8 cellular contexts compared by ENCODE assay signal in the genomic region with DNA sequence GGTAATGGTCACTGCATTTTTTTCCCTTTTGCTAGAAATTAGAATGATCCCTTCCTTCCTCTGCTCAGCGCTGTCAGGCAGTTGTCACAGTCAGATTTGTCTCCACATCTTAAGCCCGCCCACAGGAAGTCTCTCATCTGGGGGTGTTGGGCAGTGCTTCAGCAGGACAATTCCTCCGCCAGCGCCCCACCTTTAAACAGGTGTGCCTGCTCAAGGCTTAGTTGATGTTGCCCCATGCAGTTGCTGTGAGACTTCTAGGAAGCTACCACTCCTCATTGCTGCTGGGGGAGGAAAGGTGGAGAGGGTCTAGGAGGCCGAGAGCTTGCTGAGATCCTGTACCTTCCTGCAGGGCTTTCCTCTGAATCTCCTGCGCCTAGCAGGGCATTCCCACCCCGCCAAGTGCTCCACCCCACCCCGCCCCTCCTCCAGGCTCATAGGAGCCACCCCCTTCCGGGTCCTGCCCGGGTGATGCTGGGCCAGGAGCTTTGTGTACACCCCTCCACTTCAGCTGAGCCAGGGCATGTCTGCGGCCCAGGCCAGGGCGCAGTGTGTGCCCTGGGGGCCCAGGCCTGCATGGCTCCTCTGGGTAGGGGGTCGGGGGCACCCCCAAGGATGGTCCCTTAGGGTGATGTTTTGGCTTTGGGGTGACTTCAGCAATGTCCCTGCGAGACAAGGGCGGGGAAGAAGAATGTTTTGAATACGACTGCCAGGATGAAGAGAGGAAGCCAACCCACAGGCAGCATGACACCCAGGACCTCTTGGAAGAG.
A peak's percentile ranks its signal among the peaks of the same experiment; 100 is the strongest.
DNase-seq lines count a peak whose midpoint lies in the region; ATAC-seq, FAIRE-seq and TF ChIP-seq lines count a peak whose summit lies in the region.

No MANE protein-coding gene starts in this region.

- peak overlapping the region; percentile 70 for H3K9ac ChIP-seq in HepG2 (ENCODE audit: insufficient read depth, low read depth, low read length)

- no peak for TF ChIP-seq EP300 in HepG2 (IDR thresholded peaks at IDR 0.05; ENCODE audit: low read depth in 2 of 2, low read length in 2 of 2)
- no peak for TF ChIP-seq EP300 in HepG2 (CRISPR knock-in tag; IDR thresholded peaks at IDR 0.05; ENCODE audit: borderline replicate concordance)

- CTCF ChIA-PET in HepG2 (lab: Yijun Ruan, JAX; ENCODE audit: low intra/inter-chr PET ratio, low total read pairs): no interaction called here

- TF ChIP-seq POLR2A in HepG2 (IDR thresholded peaks at IDR 0.05; ENCODE audit: insufficient read depth in 1 of 2, low read depth in 2 of 2, low read length in 2 of 2) (peak; percentile 33 to 64; a peak in 3 of 4 replicates), testis (IDR thresholded peaks at IDR 0.05) (no peak)

- H3K79me2 ChIP-seq in HepG2 (ENCODE audit: insufficient read depth, low read length): peaks cover 45% of the 10 kb centered on the region

- TF ChIP-seq RAD21 in HepG2 (CRISPR knock-in tag; IDR thresholded peaks at IDR 0.05): no peak

- peak overlapping the region; percentile 50 for H2AFZ ChIP-seq in HepG2 (ENCODE audit: low read length)

- peak; percentile 42 for FAIRE-seq in HepG2 (lab: Jason Lieb, UNC)

- 1% methylated on average over 7 of the region's 16 CpGs for WGBS in HepG2 (ENCODE audit: low lambda C conversion rate)
- 59 to 67% methylated on average over 13 to 16 of the region's 16 CpGs for whole genome bisulfite sequencing in testis, 2 donors

- DNase-seq in SHP77 (lab: John Stamatoyannopoulos, UW) (peak; percentile 61 to 69), SHP77 treated with DMSO at 0.1 percent for 48 hours (lab: John Stamatoyannopoulos, UW) (no peak), RPMI7951 (ENCODE audit: low read depth) (peak; percentile 40), cardiac fibroblast (ENCODE audit: low read depth in 2 of 2) (peak; percentile 29 to 35), HepG2 (ENCODE audit: low spot score) (peak; percentile 77), testis (peak; percentile 65), inferior parietal cortex (ENCODE audit: extremely low spot score) (no peak)

- H3K9me3 ChIP-seq in HepG2 (ENCODE audit: low read length) (no peaks in the 10 kb centered on the region), testis (no peaks in the 10 kb centered on the region)

- intact Hi-C loops in HepG2 (cut with micrococcal nuclease; ENCODE audit: unreplicated experiment) (loop anchor here (2.0 to 5.0 kb wide), 2 partner anchors 19 to 43 kb away; no protein-coding TSS in a partner anchor), testis (cut with DNase I; ENCODE audit: low total_unique reads) (no loop called here)

- in situ Hi-C loops in HepG2 (cut with HindIII; ENCODE audit: extremely low pct_ligation_motif_present, low pct_unique_long_range_greater_than_20kb): loop anchor here (5.0 kb wide), 1 partner anchor 38 kb away; no protein-coding TSS in a partner anchor

- peak overlapping the region; percentile 92 for H3K4me2 ChIP-seq in HepG2 (ENCODE audit: low read depth, low read length)

- no TSS peak for BruUV-seq in HepG2 (replicated peaks; lab: Mats Ljungman, UMichigan)

- H3K4me1 ChIP-seq in HepG2 (ENCODE audit: insufficient read depth, low read length) (peaks cover 55% of the 10 kb centered on the region), testis (peaks cover 26% of the 10 kb centered on the region)

- TF ChIP-seq CTCF in cardiac fibroblast (IDR thresholded peaks at IDR 0.05; ENCODE audit: low read depth, low read length) (no peak), HepG2 (CRISPR knock-in tag; IDR thresholded peaks at IDR 0.05) (no peak), testis (IDR thresholded peaks at IDR 0.05) (no peak)

- ATAC-seq in HG03064 (IDR thresholded peaks at IDR 0.05; ENCODE audit: low read depth, unreplicated experiment) (peak; percentile 82), HepG2 (peak; percentile 98)

- H3K27me3 ChIP-seq in HepG2 (ENCODE audit: control insufficient read depth in 1 of 2, insufficient read depth in 2 of 2, low read length in 2 of 2) (no peaks in the 10 kb centered on the region; a peak in 1 of 5 replicates), testis (no peaks in the 10 kb centered on the region)

- H3K36me3 ChIP-seq in HepG2 (replicated peaks in 1 of 2; ENCODE audit: control insufficient read depth in 1 of 2, insufficient read depth in 2 of 2, low read length in 2 of 2): no peaks in the 10 kb centered on the region; a peak in 1 of 5 replicates
- H3K36me3 ChIP-seq in testis (ENCODE audit: low read depth, missing control alignments): no peaks in the 10 kb centered on the region

- no peaks in the 10 kb centered on the region for H4K20me1 ChIP-seq in HepG2 (ENCODE audit: insufficient read depth, low read length)

- H3K27ac ChIP-seq in HepG2 (ENCODE audit: extremely low read length, insufficient read depth, low read length) (peak overlapping the region; percentile 70), testis (peak overlapping the region; percentile 23 to 42)

- POLR2A ChIA-PET in HepG2 (lab: Yijun Ruan, JAX): interaction anchor here (0.6 to 3.4 kb wide), 13 partner anchors 9 to 198 kb away, joined by 3 to 80 read pairs (median 5); partner anchors contain the start of gene ULK4

- H3K4me3 ChIP-seq in cardiac fibroblast (replicated peaks in 1 of 2; ENCODE audit: low read depth in 2 of 2, low read length in 2 of 2) (peak overlapping the region; percentile 13 to 38), HepG2 (replicated peaks in 1 of 3; ENCODE audit: insufficient read depth in 1 of 3, low read depth in 2 of 3, low read length in 3 of 3) (peak overlapping the region; percentile 57 to 81 (median 65)), testis (no peak overlapping the region)

TF ChIP-seq in HepG2, 621 proteins besides CTCF, POLR2A, EP300 and RAD21 (continues in another document):
- TF ChIP-seq GFI1 (CRISPR knock-in tag; IDR thresholded peaks at IDR 0.05; ENCODE audit: borderline replicate concordance) (0 out of 2 replicates have a peak, but pooled peaks have one; percentile 18), BHLHE40 (IDR thresholded peaks at IDR 0.05; ENCODE audit: low read length) (peak; percentile 8; the same call in 1 of the 2 replicates), ETV5 (CRISPR knock-in tag; IDR thresholded peaks at IDR 0.05; ENCODE audit: borderline replicate concordance) (peak; percentile 43; the same call in 1 of the 2 replicates), HOXA5 (CRISPR knock-in tag; IDR thresholded peaks at IDR 0.05) (0 out of 2 replicates have a peak, but pooled peaks have one; percentile 37), ZNF839 (CRISPR knock-in tag; IDR thresholded peaks at IDR 0.05; ENCODE audit: borderline replicate concordance) (0 out of 2 replicates have a peak, but pooled peaks have one; percentile 64), ZSCAN21 (CRISPR knock-in tag; IDR thresholded peaks at IDR 0.05; ENCODE audit: borderline replicate concordance) (peak; percentile 68; the same call in 1 of the 2 replicates), NFKB2 (CRISPR knock-in tag; IDR thresholded peaks at IDR 0.05; ENCODE audit: borderline replicate concordance) (peak; percentile 36; the same call in 1 of the 2 replicates), FOXA1 (IDR thresholded peaks at IDR 0.05) (no peak), FOXA1 (CRISPR knock-in tag; IDR thresholded peaks at IDR 0.05) (peak; percentile 79)
- TF ChIP-seq, protein P1, sequence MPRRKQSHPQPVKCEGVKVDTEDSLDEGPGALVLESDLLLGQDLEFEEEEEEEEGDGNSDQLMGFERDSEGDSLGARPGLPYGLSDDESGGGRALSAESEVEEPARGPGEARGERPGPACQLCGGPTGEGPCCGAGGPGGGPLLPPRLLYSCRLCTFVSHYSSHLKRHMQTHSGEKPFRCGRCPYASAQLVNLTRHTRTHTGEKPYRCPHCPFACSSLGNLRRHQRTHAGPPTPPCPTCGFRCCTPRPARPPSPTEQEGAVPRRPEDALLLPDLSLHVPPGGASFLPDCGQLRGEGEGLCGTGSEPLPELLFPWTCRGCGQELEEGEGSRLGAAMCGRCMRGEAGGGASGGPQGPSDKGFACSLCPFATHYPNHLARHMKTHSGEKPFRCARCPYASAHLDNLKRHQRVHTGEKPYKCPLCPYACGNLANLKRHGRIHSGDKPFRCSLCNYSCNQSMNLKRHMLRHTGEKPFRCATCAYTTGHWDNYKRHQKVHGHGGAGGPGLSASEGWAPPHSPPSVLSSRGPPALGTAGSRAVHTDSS (CRISPR knock-in tag; conservative IDR thresholded peaks at IDR 0.05): no peak
- TF ChIP-seq, protein P2, sequence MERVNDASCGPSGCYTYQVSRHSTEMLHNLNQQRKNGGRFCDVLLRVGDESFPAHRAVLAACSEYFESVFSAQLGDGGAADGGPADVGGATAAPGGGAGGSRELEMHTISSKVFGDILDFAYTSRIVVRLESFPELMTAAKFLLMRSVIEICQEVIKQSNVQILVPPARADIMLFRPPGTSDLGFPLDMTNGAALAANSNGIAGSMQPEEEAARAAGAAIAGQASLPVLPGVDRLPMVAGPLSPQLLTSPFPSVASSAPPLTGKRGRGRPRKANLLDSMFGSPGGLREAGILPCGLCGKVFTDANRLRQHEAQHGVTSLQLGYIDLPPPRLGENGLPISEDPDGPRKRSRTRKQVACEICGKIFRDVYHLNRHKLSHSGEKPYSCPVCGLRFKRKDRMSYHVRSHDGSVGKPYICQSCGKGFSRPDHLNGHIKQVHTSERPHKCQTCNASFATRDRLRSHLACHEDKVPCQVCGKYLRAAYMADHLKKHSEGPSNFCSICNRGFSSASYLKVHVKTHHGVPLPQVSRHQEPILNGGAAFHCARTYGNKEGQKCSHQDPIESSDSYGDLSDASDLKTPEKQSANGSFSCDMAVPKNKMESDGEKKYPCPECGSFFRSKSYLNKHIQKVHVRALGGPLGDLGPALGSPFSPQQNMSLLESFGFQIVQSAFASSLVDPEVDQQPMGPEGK (CRISPR knock-in tag; IDR thresholded peaks at IDR 0.05): peak; percentile 39; the same call in 1 of the 2 replicates
- TF ChIP-seq, protein P3, sequence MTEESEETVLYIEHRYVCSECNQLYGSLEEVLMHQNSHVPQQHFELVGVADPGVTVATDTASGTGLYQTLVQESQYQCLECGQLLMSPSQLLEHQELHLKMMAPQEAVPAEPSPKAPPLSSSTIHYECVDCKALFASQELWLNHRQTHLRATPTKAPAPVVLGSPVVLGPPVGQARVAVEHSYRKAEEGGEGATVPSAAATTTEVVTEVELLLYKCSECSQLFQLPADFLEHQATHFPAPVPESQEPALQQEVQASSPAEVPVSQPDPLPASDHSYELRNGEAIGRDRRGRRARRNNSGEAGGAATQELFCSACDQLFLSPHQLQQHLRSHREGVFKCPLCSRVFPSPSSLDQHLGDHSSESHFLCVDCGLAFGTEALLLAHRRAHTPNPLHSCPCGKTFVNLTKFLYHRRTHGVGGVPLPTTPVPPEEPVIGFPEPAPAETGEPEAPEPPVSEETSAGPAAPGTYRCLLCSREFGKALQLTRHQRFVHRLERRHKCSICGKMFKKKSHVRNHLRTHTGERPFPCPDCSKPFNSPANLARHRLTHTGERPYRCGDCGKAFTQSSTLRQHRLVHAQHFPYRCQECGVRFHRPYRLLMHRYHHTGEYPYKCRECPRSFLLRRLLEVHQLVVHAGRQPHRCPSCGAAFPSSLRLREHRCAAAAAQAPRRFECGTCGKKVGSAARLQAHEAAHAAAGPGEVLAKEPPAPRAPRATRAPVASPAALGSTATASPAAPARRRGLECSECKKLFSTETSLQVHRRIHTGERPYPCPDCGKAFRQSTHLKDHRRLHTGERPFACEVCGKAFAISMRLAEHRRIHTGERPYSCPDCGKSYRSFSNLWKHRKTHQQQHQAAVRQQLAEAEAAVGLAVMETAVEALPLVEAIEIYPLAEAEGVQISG (CRISPR knock-in tag; IDR thresholded peaks at IDR 0.05): 0 out of 2 replicates have a peak, but pooled peaks have one; percentile 10

Comparison
In these comparisons a context has a peak if more than half of its experiments do, and no peak if none do; other contexts are left out.
1. DNase-seq: peak in SHP77 (2 of 2), RPMI7951 (single experiment), cardiac fibroblast (2 of 2), HepG2 (single experiment) and testis (single experiment); none in SHP77 treated with DMSO at 0.1 percent for 48 hours (single experiment) and inferior parietal cortex (single experiment).
2. H3K4me3 ChIP-seq: peak in cardiac fibroblast (2 of 2) and HepG2 (3 of 3); none in testis (0 of 2).